ENCODE assay signal across 1 cellular context in genomic region chr7:44541876-44542610, GRCh38.
TF ChIP-seq lines count a peak whose summit lies in the region.

No MANE protein-coding gene starts in this region.

TF ChIP-seq in HepG2, 621 proteins besides CTCF, POLR2A, EP300 and RAD21 (continued from another document and continues in another):
- no peak for TF ChIP-seq PRDM4 (CRISPR knock-in tag; IDR thresholded peaks at IDR 0.05; ENCODE audit: borderline replicate concordance)
- no peak for TF ChIP-seq LCORL (IDR thresholded peaks at IDR 0.05)
- TF ChIP-seq LCORL (CRISPR knock-in tag; IDR thresholded peaks at IDR 0.05), result no peak
- no peak for TF ChIP-seq ARID5B (CRISPR knock-in tag; IDR thresholded peaks at IDR 0.05)
- 0 out of 2 replicates have a peak, but pooled peaks have one; percentile 37 for TF ChIP-seq ZNF318 (CRISPR knock-in tag; IDR thresholded peaks at IDR 0.05)
- TF ChIP-seq ELF3 (CRISPR knock-in tag; IDR thresholded peaks at IDR 0.05), result peak; percentile 15; the same call in 1 of the 2 replicates
- TF ChIP-seq NR2F1 (CRISPR knock-in tag; IDR thresholded peaks at IDR 0.05), result peak; percentile 19 to 50; a peak in 1 of 4 replicates
- TF ChIP-seq ZC3H4 (CRISPR knock-in tag; IDR thresholded peaks at IDR 0.05; ENCODE audit: borderline replicate concordance), result peak; percentile 70; the same call in 1 of the 2 replicates
- TF ChIP-seq SP2 (CRISPR knock-in tag; IDR thresholded peaks at IDR 0.05), result no peak
- no peak for TF ChIP-seq ZFP90 (CRISPR knock-in tag; IDR thresholded peaks at IDR 0.05; ENCODE audit: borderline replicate concordance)
- peak; percentile 77 for TF ChIP-seq RXRB (CRISPR knock-in tag; IDR thresholded peaks at IDR 0.05; ENCODE audit: borderline replicate concordance)
- TF ChIP-seq CHD4 (IDR thresholded peaks at IDR 0.05; ENCODE audit: borderline replicate concordance, low read length), result no peak
- 0 out of 2 replicates have a peak, but pooled peaks have one; percentile 13 for TF ChIP-seq HOXA3 (CRISPR knock-in tag; IDR thresholded peaks at IDR 0.05)
- TF ChIP-seq EED (CRISPR knock-in tag; IDR thresholded peaks at IDR 0.05), result peak; percentile 41; the same call in 1 of the 2 replicates
- TF ChIP-seq ZNF772 (CRISPR knock-in tag; IDR thresholded peaks at IDR 0.05), result peak; percentile 83; the same call in 1 of the 2 replicates
- TF ChIP-seq MTA3 (CRISPR knock-in tag; IDR thresholded peaks at IDR 0.05), result no peak
- no peak for TF ChIP-seq TCF12 (IDR thresholded peaks at IDR 0.05)
- TF ChIP-seq TCF12 (CRISPR knock-in tag; IDR thresholded peaks at IDR 0.05), result no peak
- TF ChIP-seq GZF1 (CRISPR knock-in tag; IDR thresholded peaks at IDR 0.05), result no peak
- TF ChIP-seq ZSCAN9 (CRISPR knock-in tag; IDR thresholded peaks at IDR 0.05; ENCODE audit: borderline replicate concordance), result no peak
- no peak for TF ChIP-seq KDM2A (CRISPR knock-in tag; IDR thresholded peaks at IDR 0.05; ENCODE audit: borderline replicate concordance, low read depth)
- peak; percentile 88; the same call in 1 of the 2 replicates for TF ChIP-seq ZBTB34 (CRISPR knock-in tag; IDR thresholded peaks at IDR 0.05)
- TF ChIP-seq CEBPG (CRISPR knock-in tag; IDR thresholded peaks at IDR 0.05), result peak; percentile 42; the same call in 1 of the 2 replicates
- 0 out of 2 replicates have a peak, but pooled peaks have one; percentile 39 for TF ChIP-seq ZNF761 (CRISPR knock-in tag; conservative IDR thresholded peaks at IDR 0.05)
- no peak for TF ChIP-seq ADNP (CRISPR knock-in tag; IDR thresholded peaks at IDR 0.05)
- no peak for TF ChIP-seq ZNF883 (CRISPR knock-in tag; IDR thresholded peaks at IDR 0.05; ENCODE audit: not compliant biosample characterization)
- no peak for TF ChIP-seq ZNF776 (CRISPR knock-in tag; IDR thresholded peaks at IDR 0.05)
- TF ChIP-seq ZNF713 (CRISPR knock-in tag; IDR thresholded peaks at IDR 0.05), result no peak
- TF ChIP-seq ZNF747 (CRISPR knock-in tag; IDR thresholded peaks at IDR 0.05; ENCODE audit: borderline replicate concordance), result 0 out of 2 replicates have a peak, but pooled peaks have one; percentile 48
- TF ChIP-seq AKAP8 (CRISPR knock-in tag; IDR thresholded peaks at IDR 0.05), result no peak; the same call in 1 of the 2 replicates
- peak; percentile 75 for TF ChIP-seq HNF4A (CRISPR knock-in tag; IDR thresholded peaks at IDR 0.05)
- TF ChIP-seq NR2C2 (CRISPR knock-in tag; IDR thresholded peaks at IDR 0.05; ENCODE audit: borderline replicate concordance), result peak; percentile 81; the same call in 1 of the 2 replicates
- TF ChIP-seq BCL6 (CRISPR knock-in tag; IDR thresholded peaks at IDR 0.05), result peak; percentile 26; the same call in 1 of the 2 replicates
- TF ChIP-seq FOXA1 (IDR thresholded peaks at IDR 0.05), result no peak
- TF ChIP-seq FOXA1 (CRISPR knock-in tag; IDR thresholded peaks at IDR 0.05), result peak; percentile 21; the same call in 1 of the 2 replicates
- TF ChIP-seq ZSCAN5A (CRISPR knock-in tag; IDR thresholded peaks at IDR 0.05; ENCODE audit: borderline replicate concordance), result peak; percentile 29; the same call in 1 of the 2 replicates
- no peak for TF ChIP-seq NFKB2 (CRISPR knock-in tag; IDR thresholded peaks at IDR 0.05; ENCODE audit: borderline replicate concordance)
- peak; percentile 11 for TF ChIP-seq AGO2 (optimal IDR thresholded peaks at IDR 0.05; ENCODE audit: low read depth, low read length)
- no peak for TF ChIP-seq HOXA9 (CRISPR knock-in tag; IDR thresholded peaks at IDR 0.05; ENCODE audit: borderline replicate concordance)
- TF ChIP-seq ZNF138 (CRISPR knock-in tag; IDR thresholded peaks at IDR 0.05; ENCODE audit: low read depth), result 0 out of 2 replicates have a peak, but pooled peaks have one; percentile 44
- TF ChIP-seq ZNF644 (CRISPR knock-in tag; IDR thresholded peaks at IDR 0.05; ENCODE audit: low read depth), result peak; percentile 51; the same call in 1 of the 2 replicates
- 0 out of 2 replicates have a peak, but pooled peaks have one; percentile 20 for TF ChIP-seq ZNF329 (CRISPR knock-in tag; IDR thresholded peaks at IDR 0.05; ENCODE audit: low read depth)
- TF ChIP-seq HMGXB4 (CRISPR knock-in tag; IDR thresholded peaks at IDR 0.05; ENCODE audit: borderline replicate concordance in 1 of 2, low read depth in 1 of 2), result 0 out of 4 replicates have a peak, but pooled peaks of 1 of the 2 experiments have one; percentile 13
- TF ChIP-seq ZNF30 (CRISPR knock-in tag; IDR thresholded peaks at IDR 0.05), result no peak
- no peak for TF ChIP-seq ZKSCAN8 (CRISPR knock-in tag; IDR thresholded peaks at IDR 0.05; ENCODE audit: borderline replicate concordance)
